Comparison of ENCODE assay signal across 1 cellular context in the genomic region with DNA sequence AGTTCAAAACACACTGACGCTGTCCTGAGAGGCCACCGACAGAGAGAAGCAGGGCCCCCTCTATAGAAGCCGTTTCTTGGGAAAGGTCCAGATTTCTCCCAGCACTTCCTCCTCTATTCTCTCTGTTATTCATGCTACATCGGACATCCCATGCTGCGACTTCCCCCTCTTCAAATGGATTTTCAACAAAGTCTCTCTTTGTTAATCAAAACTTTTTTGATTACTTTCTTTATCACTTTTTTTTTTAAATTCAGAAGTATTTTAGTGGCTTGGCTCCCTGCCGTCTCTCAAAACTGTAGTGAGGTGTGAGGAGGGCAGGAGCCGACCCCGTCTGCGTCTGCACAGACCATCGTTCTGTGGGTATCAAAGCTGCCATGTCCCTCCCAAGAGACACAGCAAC.
TF ChIP-seq lines count a peak whose summit lies in the region.

No MANE protein-coding gene starts in this region.

TF ChIP-seq in WTC11, 78 proteins besides CTCF, POLR2A, EP300 and RAD21 (continued from another document):
- TF ChIP-seq CDX4 (CRISPR knock-in tag; IDR thresholded peaks at IDR 0.05; ENCODE audit: borderline replicate concordance): no peak
- no peak for TF ChIP-seq ZNF138 (CRISPR knock-in tag; conservative IDR thresholded peaks at IDR 0.05)
- no peak for TF ChIP-seq ETV6 (CRISPR knock-in tag; IDR thresholded peaks at IDR 0.05)
- no peak for TF ChIP-seq GRHL2 (CRISPR knock-in tag; IDR thresholded peaks at IDR 0.05; ENCODE audit: insufficient replicate concordance, severe bottlenecking)
- no peak for TF ChIP-seq ZNF671 (CRISPR knock-in tag; IDR thresholded peaks at IDR 0.05)
- no peak for TF ChIP-seq OVOL2 (CRISPR knock-in tag; IDR thresholded peaks at IDR 0.05; ENCODE audit: borderline replicate concordance)
- no peak for TF ChIP-seq NFYB (CRISPR knock-in tag; conservative IDR thresholded peaks at IDR 0.05; ENCODE audit: low read depth)
- TF ChIP-seq E2F4 (CRISPR knock-in tag; IDR thresholded peaks at IDR 0.05; ENCODE audit: borderline replicate concordance, low read depth): no peak
- TF ChIP-seq SMAD3 (CRISPR knock-in tag; IDR thresholded peaks at IDR 0.05; ENCODE audit: borderline replicate concordance): no peak
- TF ChIP-seq NR1H2 (CRISPR knock-in tag; IDR thresholded peaks at IDR 0.05): no peak
- TF ChIP-seq, protein P1, sequence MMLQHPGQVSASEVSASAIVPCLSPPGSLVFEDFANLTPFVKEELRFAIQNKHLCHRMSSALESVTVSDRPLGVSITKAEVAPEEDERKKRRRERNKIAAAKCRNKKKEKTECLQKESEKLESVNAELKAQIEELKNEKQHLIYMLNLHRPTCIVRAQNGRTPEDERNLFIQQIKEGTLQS (CRISPR knock-in tag; conservative IDR thresholded peaks at IDR 0.05): no peak
- TF ChIP-seq HMGA2 (CRISPR knock-in tag; IDR thresholded peaks at IDR 0.05): no peak
- TF ChIP-seq, protein P2, sequence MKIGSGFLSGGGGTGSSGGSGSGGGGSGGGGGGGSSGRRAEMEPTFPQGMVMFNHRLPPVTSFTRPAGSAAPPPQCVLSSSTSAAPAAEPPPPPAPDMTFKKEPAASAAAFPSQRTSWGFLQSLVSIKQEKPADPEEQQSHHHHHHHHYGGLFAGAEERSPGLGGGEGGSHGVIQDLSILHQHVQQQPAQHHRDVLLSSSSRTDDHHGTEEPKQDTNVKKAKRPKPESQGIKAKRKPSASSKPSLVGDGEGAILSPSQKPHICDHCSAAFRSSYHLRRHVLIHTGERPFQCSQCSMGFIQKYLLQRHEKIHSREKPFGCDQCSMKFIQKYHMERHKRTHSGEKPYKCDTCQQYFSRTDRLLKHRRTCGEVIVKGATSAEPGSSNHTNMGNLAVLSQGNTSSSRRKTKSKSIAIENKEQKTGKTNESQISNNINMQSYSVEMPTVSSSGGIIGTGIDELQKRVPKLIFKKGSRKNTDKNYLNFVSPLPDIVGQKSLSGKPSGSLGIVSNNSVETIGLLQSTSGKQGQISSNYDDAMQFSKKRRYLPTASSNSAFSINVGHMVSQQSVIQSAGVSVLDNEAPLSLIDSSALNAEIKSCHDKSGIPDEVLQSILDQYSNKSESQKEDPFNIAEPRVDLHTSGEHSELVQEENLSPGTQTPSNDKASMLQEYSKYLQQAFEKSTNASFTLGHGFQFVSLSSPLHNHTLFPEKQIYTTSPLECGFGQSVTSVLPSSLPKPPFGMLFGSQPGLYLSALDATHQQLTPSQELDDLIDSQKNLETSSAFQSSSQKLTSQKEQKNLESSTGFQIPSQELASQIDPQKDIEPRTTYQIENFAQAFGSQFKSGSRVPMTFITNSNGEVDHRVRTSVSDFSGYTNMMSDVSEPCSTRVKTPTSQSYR (CRISPR knock-in tag; IDR thresholded peaks at IDR 0.05): no peak
